ENCODE assay signal across 1 cellular context in the genomic region with DNA sequence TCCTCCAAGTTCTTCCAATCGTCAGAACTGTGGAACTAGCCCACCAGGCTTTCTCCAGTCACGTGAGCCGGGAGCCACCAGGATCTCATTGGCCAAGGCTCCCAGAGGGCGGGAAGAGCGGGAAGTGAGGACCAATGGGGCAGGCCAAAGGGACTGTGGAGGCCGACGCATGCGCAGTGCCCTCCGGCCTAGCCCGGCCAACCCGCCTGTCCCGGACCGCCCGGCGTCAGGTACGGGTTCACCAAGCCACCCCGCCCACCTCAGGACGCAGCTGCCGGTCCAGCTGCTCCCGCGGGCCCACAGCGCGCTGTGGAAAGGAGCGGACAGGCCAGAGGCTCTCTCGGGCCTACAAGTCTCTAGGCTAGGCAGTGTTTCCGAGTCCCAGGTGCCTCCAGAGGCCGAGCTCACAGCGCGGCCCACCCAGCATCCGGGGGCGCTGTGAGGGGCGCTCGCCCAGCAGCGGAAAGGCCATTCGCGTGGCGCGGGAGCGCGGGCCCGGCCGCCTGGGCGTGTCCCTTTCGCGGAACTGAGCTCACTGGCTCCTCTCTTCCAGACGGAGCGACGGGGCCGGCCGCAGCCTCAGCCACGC.
TF ChIP-seq lines count a peak whose summit lies in the region.

No MANE protein-coding gene starts in this region.

TF ChIP-seq in K562, 482 proteins besides CTCF, POLR2A, EP300 and RAD21 (continued from another document):
- TF ChIP-seq, protein P1, sequence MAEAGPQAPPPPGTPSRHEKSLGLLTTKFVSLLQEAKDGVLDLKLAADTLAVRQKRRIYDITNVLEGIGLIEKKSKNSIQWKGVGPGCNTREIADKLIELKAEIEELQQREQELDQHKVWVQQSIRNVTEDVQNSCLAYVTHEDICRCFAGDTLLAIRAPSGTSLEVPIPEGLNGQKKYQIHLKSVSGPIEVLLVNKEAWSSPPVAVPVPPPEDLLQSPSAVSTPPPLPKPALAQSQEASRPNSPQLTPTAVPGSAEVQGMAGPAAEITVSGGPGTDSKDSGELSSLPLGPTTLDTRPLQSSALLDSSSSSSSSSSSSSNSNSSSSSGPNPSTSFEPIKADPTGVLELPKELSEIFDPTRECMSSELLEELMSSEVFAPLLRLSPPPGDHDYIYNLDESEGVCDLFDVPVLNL (CRISPR knock-in tag; IDR thresholded peaks at IDR 0.05; ENCODE audit: low read depth): no peak
- TF ChIP-seq SRSF9 (IDR thresholded peaks at IDR 0.05; ENCODE audit: borderline replicate concordance, low read depth, low read length): no peak
- 0 out of 2 replicates have a peak, but pooled peaks have one; percentile 32 for TF ChIP-seq ZNF76 (CRISPR knock-in tag; IDR thresholded peaks at IDR 0.05; ENCODE audit: borderline replicate concordance)
- TF ChIP-seq, protein P2, sequence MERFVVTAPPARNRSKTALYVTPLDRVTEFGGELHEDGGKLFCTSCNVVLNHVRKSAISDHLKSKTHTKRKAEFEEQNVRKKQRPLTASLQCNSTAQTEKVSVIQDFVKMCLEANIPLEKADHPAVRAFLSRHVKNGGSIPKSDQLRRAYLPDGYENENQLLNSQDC (CRISPR knock-in tag; IDR thresholded peaks at IDR 0.05): no peak
- no peak for TF ChIP-seq EWSR1 (IDR thresholded peaks at IDR 0.05; ENCODE audit: borderline replicate concordance, low read depth, partially characterized antibody)
- peak; percentile 83; the same call in 1 of the 2 replicates for TF ChIP-seq CBX1 (IDR thresholded peaks at IDR 0.05; ENCODE audit: low read depth)
- TF ChIP-seq ZNF583 (CRISPR knock-in tag; IDR thresholded peaks at IDR 0.05): no peak
- TF ChIP-seq, protein P3, sequence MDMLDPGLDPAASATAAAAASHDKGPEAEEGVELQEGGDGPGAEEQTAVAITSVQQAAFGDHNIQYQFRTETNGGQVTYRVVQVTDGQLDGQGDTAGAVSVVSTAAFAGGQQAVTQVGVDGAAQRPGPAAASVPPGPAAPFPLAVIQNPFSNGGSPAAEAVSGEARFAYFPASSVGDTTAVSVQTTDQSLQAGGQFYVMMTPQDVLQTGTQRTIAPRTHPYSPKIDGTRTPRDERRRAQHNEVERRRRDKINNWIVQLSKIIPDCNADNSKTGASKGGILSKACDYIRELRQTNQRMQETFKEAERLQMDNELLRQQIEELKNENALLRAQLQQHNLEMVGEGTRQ (CRISPR knock-in tag; IDR thresholded peaks at IDR 0.05): peak; percentile 95
- TF ChIP-seq, protein P4, sequence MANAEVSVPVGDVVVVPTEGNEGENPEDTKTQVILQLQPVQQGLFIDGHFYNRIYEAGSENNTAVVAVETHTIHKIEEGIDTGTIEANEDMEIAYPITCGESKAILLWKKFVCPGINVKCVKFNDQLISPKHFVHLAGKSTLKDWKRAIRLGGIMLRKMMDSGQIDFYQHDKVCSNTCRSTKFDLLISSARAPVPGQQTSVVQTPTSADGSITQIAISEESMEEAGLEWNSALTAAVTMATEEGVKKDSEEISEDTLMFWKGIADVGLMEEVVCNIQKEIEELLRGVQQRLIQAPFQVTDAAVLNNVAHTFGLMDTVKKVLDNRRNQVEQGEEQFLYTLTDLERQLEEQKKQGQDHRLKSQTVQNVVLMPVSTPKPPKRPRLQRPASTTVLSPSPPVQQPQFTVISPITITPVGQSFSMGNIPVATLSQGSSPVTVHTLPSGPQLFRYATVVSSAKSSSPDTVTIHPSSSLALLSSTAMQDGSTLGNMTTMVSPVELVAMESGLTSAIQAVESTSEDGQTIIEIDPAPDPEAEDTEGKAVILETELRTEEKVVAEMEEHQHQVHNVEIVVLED (CRISPR knock-in tag; IDR thresholded peaks at IDR 0.05): no peak
- TF ChIP-seq NFYB (IDR thresholded peaks at IDR 0.05; ENCODE audit: extremely low read depth, insufficient read length): peak; percentile 84
